Comparison of ENCODE assay signal across 14 cellular contexts in the genomic region with DNA sequence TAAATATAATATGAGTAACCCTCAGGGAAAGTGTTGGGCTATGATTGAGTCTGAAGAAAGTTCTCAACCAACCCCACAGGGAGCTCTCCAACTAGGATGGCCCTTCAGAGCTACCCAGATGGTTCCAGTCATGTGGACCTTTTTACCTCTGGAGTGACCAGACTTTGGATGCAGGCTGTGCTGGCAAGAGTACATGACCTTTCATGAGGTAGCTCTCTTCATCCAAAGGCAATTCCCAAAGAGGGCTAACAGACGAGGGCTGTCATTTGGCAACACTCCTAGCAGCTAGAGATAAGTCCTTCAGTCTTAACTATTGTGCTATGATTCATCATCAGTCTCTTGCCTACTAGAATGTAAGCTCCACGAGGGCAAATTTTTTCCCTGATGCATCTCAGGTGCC.
DNase-seq lines count a peak whose midpoint lies in the region; ATAC-seq and TF ChIP-seq lines count a peak whose summit lies in the region.
"Had no signal": no experiment of that assay in that cellular context is flagged by ENCODE, and none has a peak within 500 bp of the region (broad histone marks: within the 10 kb centered on the region; RNA-seq: fewer than 3 reads in every experiment).

No MANE protein-coding gene starts in this region.

- H3K36me3 ChIP-seq in right lobe of liver (no peaks in the 10 kb centered on the region), A673 (ENCODE audit: insufficient read depth, low read length, poor library complexity, severe bottlenecking) (no peaks in the 10 kb centered on the region)

- ATAC-seq in left ventricle myocardium superior = peak; percentile 82
- peak; percentile 56 to 90 (median 61) for ATAC-seq in right lobe of liver
- ATAC-seq: CD8-positive, alpha-beta T cell; HCT116 had no signal

- peak; percentile 4 for DNase-seq in amniotic epithelial cell (ENCODE audit: low read depth)
- peak; percentile 61 for DNase-seq in fibroblast of the aortic adventitia (ENCODE audit: low read depth)
- peak; percentile 36 for DNase-seq in left ventricle myocardium superior
- peak in 1 of 3 donors; percentile 45 for DNase-seq in right lobe of liver
- no peak for DNase-seq in A673 (ENCODE audit: low spot score)
- no peak for DNase-seq in activated T-cell treated with anti-CD3 and anti-CD28 coated beads, Interleukin-2, amount 50 U/mL, for 48 hours
- no peak for DNase-seq in MV-4-11 (lab: John Stamatoyannopoulos, UW)
- DNase-seq: CD8-positive, alpha-beta T cell; COR-L47; DMS153; DMS79 treated with DMSO at 0.1 percent for 48 hours; EL; GM23248 had no signal

- POLR2A ChIA-PET in A673 (lab: Charles Lee; ENCODE audit: low non-redundant PET) = interaction anchor here (0.5 kb wide), 1 partner anchor 27 kb away, joined by 10 read pairs; no protein-coding TSS in a partner anchor

- TF ChIP-seq CTCF in fibroblast of the aortic adventitia (IDR thresholded peaks at IDR 0.05; ENCODE audit: insufficient read depth, low read length) (no peak), right lobe of liver (IDR thresholded peaks at IDR 0.05) (no peak), A673 (conservative IDR thresholded peaks at IDR 0.05; ENCODE audit: low read depth, low read length) (no peak)

- H3K4me3 ChIP-seq in fibroblast of the aortic adventitia (ENCODE audit: low read depth, low read length) (no peak overlapping the region), right lobe of liver (no peak overlapping the region), A673 (ENCODE audit: low read depth, low read length, poor library complexity, severe bottlenecking) (no peak overlapping the region)
- H3K4me3 ChIP-seq: GM23248 had no signal

- no peak overlapping the region for H3K27ac ChIP-seq in right lobe of liver
- no peak overlapping the region for H3K27ac ChIP-seq in A673 (ENCODE audit: low read depth, low read length, poor library complexity, severe bottlenecking)
- H3K27ac ChIP-seq: GM23248 had no signal

- intact Hi-C loops in left ventricle myocardium superior (cut with micrococcal nuclease) (no loop called here), right lobe of liver (cut with DNase I) (no loop called here), A673 (cut with micrococcal nuclease; ENCODE audit: unreplicated experiment) (loop anchor here (5.0 to 10.0 kb wide), 3 partner anchors 178 to 260 kb away; a partner anchor contains a TSS)

- WGBS in right lobe of liver (ENCODE audit: insufficient coverage, low coverage, low lambda C conversion rate, missing lambda C conversion rate) = 25% methylated on average over 1 of the region's 2 CpGs

- no peak for TF ChIP-seq POLR2A in right lobe of liver (IDR thresholded peaks at IDR 0.05)

- H3K4me1 ChIP-seq in right lobe of liver = no peaks in the 10 kb centered on the region
- H3K4me1 ChIP-seq in A673 (ENCODE audit: insufficient read depth, low read length, poor library complexity, severe bottlenecking) = peaks cover 49% of the 10 kb centered on the region

- no peaks in the 10 kb centered on the region for H3K27me3 ChIP-seq in right lobe of liver
- no peaks in the 10 kb centered on the region for H3K27me3 ChIP-seq in A673 (replicated peaks; ENCODE audit: insufficient read depth, low read depth, low read length, poor library complexity)

- no TSS peak for BruUV-seq in A673 (replicated peaks; lab: Mats Ljungman, UMichigan)

- CTCF ChIA-PET in A673 (lab: Charles Lee) = no interaction called here

- H3K9me3 ChIP-seq in right lobe of liver (no peaks in the 10 kb centered on the region), A673 (ENCODE audit: low read depth, low read length, poor library complexity, severe bottlenecking) (no peaks in the 10 kb centered on the region)

Comparison
In these comparisons a context has a peak if more than half of its experiments do, and no peak if none do; other contexts are left out.
1. DNase-seq: peak in amniotic epithelial cell (single experiment), fibroblast of the aortic adventitia (single experiment) and left ventricle myocardium superior (single experiment); none in A673 (single experiment), activated T-cell treated with anti-CD3 and anti-CD28 coated beads, Interleukin-2, amount 50 U/mL, for 48 hours (0 of 2) and MV-4-11 (single experiment).